In the genomic region with DNA sequence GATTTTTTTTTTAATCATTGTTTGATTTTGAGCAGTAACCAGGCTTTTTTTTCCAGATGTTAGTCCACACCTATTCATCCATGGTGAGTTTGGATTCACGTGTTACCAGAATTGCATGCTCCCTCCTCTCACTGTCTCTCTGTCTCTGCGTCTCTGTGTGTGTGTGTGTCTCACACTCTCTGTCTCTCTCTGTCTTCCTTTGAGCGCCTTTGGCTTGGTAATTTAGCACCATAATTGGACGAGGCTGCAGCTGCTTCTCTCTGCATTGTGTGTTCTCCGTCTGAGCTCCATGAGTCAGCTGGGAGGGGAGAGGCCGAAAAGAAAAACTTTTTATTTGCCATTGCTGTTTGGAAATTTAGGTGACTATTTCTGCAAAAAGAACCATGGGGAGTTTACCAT, we compare ENCODE assay signal across 17 cellular contexts. TPM values are rescaled to one million over a fixed set of nuclear protein-coding genes. Genes with fewer than 3 reads are reported as not detected.
DNase-seq lines count a peak whose midpoint lies in the region; ATAC-seq and TF ChIP-seq lines count a peak whose summit lies in the region.
"Had no signal": no experiment of that assay in that cellular context is flagged by ENCODE, and none has a peak within 500 bp of the region (broad histone marks: within the 10 kb centered on the region; RNA-seq: fewer than 3 reads in every experiment).

No MANE protein-coding gene starts in this region.

- H3K9me3 Mint-ChIP-seq in nephron (peaks cover 5% of the 10 kb centered on the region), progenitor cell of endocrine pancreas (ENCODE audit: low read depth) (no peaks in the 10 kb centered on the region)

- H3K4me3 Mint-ChIP-seq in nephron (peak overlapping the region; percentile 31 to 77 (median 37)), progenitor cell of endocrine pancreas (ENCODE audit: low read depth) (no peak overlapping the region)

- no peak for ATAC-seq in HG03460 (IDR thresholded peaks at IDR 0.05; ENCODE audit: unreplicated experiment)
- ATAC-seq: HCT116, left cardiac atrium had no signal

- TF ChIP-seq CTCF in epithelial cell of proximal tubule (conservative IDR thresholded peaks at IDR 0.05; ENCODE audit: low read depth, low read length) (no peak), nephron (IDR thresholded peaks at IDR 0.05; ENCODE audit: unreplicated experiment in 3 of 3) (no peak), progenitor cell of endocrine pancreas (IDR thresholded peaks at IDR 0.05; ENCODE audit: unreplicated experiment) (no peak)

- H3K27me3 Mint-ChIP-seq in nephron (ENCODE audit: low read depth), result peaks cover 100% of the 10 kb centered on the region
- peaks cover 98% of the 10 kb centered on the region for H3K27me3 Mint-ChIP-seq in progenitor cell of endocrine pancreas

- peak overlapping the region; percentile 57 for H3K4me3 ChIP-seq in epithelial cell of proximal tubule (ENCODE audit: low read depth, low read length)
- H3K4me3 ChIP-seq: SJSA1, thyroid gland had no signal

- H3K4me1 Mint-ChIP-seq in nephron, result peaks cover 19% of the 10 kb centered on the region
- H3K4me1 Mint-ChIP-seq in progenitor cell of endocrine pancreas (ENCODE audit: low read depth), result peaks cover 19% of the 10 kb centered on the region

- peak; percentile 11 for DNase-seq in LHCN-M2 (ENCODE audit: low read depth)
- peak; percentile 71 for DNase-seq in NCI-H748 treated with DMSO at 0.1 percent for 48 hours (lab: John Stamatoyannopoulos, UW)
- DNase-seq in epithelial cell of proximal tubule (ENCODE audit: low read depth), result no peak
- DNase-seq in UCSD-AML1 (lab: John Stamatoyannopoulos, UW; ENCODE audit: unreplicated experiment), result no peak
- no peak for DNase-seq in central memory CD4-positive, alpha-beta T cell
- DNase-seq in progenitor cell of endocrine pancreas (ENCODE audit: low spot score, unreplicated experiment), result no peak
- DNase-seq: effector CD8-positive, alpha-beta T cell; KG1; left cardiac atrium; NCI-H1930; stimulated activated CD8-positive, alpha-beta memory T cell treated with anti-CD3 and anti-CD28 coated beads, Interleukin-4, amount 100 ng/mL, for 48 hours; thyroid gland had no signal

- peaks cover 4% of the 10 kb centered on the region for H3K36me3 Mint-ChIP-seq in nephron (ENCODE audit: low read depth)
- no peaks in the 10 kb centered on the region for H3K36me3 Mint-ChIP-seq in progenitor cell of endocrine pancreas (ENCODE audit: insufficient read depth)

- peak overlapping the region in 1 of 3 experiments; percentile 84 for H3K27ac Mint-ChIP-seq in nephron
- no peak overlapping the region for H3K27ac Mint-ChIP-seq in progenitor cell of endocrine pancreas

RNA-seq across cellular contexts. Expression of a gene that starts 3.4 kb away (rescaled TPM):
- total RNA-seq in LHCN-M2 (2014; rRNA removed), result not detected in 2 replicates
- not detected for polyA plus RNA-seq in LHCN-M2 (2012)
- total RNA-seq in epithelial cell of proximal tubule, result 4.6 and 8.3 TPM in 2 replicates
- 0.74 and 1.8 TPM in 2 replicates for total RNA-seq in progenitor cell of endocrine pancreas
- total RNA-seq: left cardiac atrium, SJSA1, thyroid gland had no signal
- polyA plus RNA-seq: BJ had no signal

Comparison
In these comparisons a context has a peak if more than half of its experiments do, and no peak if none do; other contexts are left out.
1. DNase-seq: peak in LHCN-M2 (single experiment) and NCI-H748 treated with DMSO at 0.1 percent for 48 hours (single experiment); none in epithelial cell of proximal tubule (single experiment), UCSD-AML1 (single experiment), central memory CD4-positive, alpha-beta T cell (single experiment) and progenitor cell of endocrine pancreas (single experiment).